ENCODE assay signal across 12 cellular contexts in the genomic region with DNA sequence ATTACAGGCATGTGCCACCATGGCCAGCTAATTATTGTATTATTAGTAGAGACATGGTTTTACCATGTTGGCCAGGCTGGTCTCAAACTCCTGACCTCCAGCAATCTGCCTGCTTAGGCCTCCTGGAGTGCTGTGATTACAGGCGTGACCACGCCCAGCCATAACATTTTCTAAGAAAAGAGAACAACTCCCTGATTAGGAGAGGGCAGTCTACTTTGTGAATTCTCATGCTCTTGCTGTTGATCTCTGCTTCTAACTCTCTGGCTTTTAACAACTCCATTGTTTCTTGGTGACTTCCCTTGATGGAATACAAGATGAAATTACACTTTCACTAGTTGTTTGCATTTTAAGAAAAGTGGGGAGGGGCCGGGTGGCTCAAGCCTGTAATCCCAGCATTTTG. TPM values are rescaled to one million over a fixed set of nuclear protein-coding genes. Genes with fewer than 3 reads are reported as not detected.
A peak's percentile ranks its signal among the peaks of the same experiment; 100 is the strongest.
DNase-seq lines count a peak whose midpoint lies in the region; ATAC-seq and TF ChIP-seq lines count a peak whose summit lies in the region.
"Had no signal": no experiment of that assay in that cellular context is flagged by ENCODE, and none has a peak within 500 bp of the region (broad histone marks: within the 10 kb centered on the region; RNA-seq: fewer than 3 reads in every experiment).

No MANE protein-coding gene starts in this region.

- no peak for TF ChIP-seq CTCF in right atrium auricular region (IDR thresholded peaks at IDR 0.05)
- TF ChIP-seq CTCF in coronary artery (IDR thresholded peaks at IDR 0.05): no peak
- no peak for TF ChIP-seq CTCF in nephron progenitor cell (IDR thresholded peaks at IDR 0.05)
- TF ChIP-seq CTCF in colonic mucosa (IDR thresholded peaks at IDR 0.05): no peak

- no peaks in the 10 kb centered on the region for H3K9me3 Mint-ChIP-seq in nephron progenitor cell
- H3K9me3 Mint-ChIP-seq in activated naive CD8-positive, alpha-beta T cell treated with anti-CD3 and anti-CD28 coated beads, Interleukin-2, amount 50 U/mL, for 24 hours: no peaks in the 10 kb centered on the region

- peak overlapping the region; percentile 86 to 92 for H3K27ac ChIP-seq in right atrium auricular region
- H3K27ac ChIP-seq in coronary artery: peak overlapping the region; percentile 72 to 73
- no peak overlapping the region for H3K27ac ChIP-seq in colonic mucosa

- H3K27me3 ChIP-seq in right atrium auricular region: no peaks in the 10 kb centered on the region
- no peaks in the 10 kb centered on the region for H3K27me3 ChIP-seq in colonic mucosa

- H3K36me3 Mint-ChIP-seq in nephron progenitor cell (ENCODE audit: low read depth): peaks cover 48% of the 10 kb centered on the region
- H3K36me3 Mint-ChIP-seq in activated naive CD8-positive, alpha-beta T cell treated with anti-CD3 and anti-CD28 coated beads, Interleukin-2, amount 50 U/mL, for 24 hours (ENCODE audit: low read depth): peaks cover 23% of the 10 kb centered on the region

- H3K4me1 ChIP-seq in right atrium auricular region: peaks cover 0 to 94% of the 10 kb centered on the region in 2 donors
- peaks cover 3% of the 10 kb centered on the region for H3K4me1 ChIP-seq in colonic mucosa

- H3K9me3 ChIP-seq in right atrium auricular region (no peaks in the 10 kb centered on the region), colonic mucosa (no peaks in the 10 kb centered on the region)

- intact Hi-C loops in left cardiac atrium (cut with DNase I): no loop called here
- intact Hi-C loops in colonic mucosa (cut with DNase I): no loop called here

- peaks cover 82% of the 10 kb centered on the region for H3K4me1 Mint-ChIP-seq in nephron progenitor cell
- H3K4me1 Mint-ChIP-seq in activated naive CD8-positive, alpha-beta T cell treated with anti-CD3 and anti-CD28 coated beads, Interleukin-2, amount 50 U/mL, for 24 hours: peaks cover 55% of the 10 kb centered on the region

- H3K27me3 Mint-ChIP-seq in nephron progenitor cell (ENCODE audit: low read depth, poor library complexity): peaks cover 5% of the 10 kb centered on the region
- H3K27me3 Mint-ChIP-seq in activated naive CD8-positive, alpha-beta T cell treated with anti-CD3 and anti-CD28 coated beads, Interleukin-2, amount 50 U/mL, for 24 hours: no peaks in the 10 kb centered on the region

- H3K27ac Mint-ChIP-seq in nephron progenitor cell: peak overlapping the region; percentile 97
- no peak overlapping the region for H3K27ac Mint-ChIP-seq in activated naive CD8-positive, alpha-beta T cell treated with anti-CD3 and anti-CD28 coated beads, Interleukin-2, amount 50 U/mL, for 24 hours

- H3K4me3 Mint-ChIP-seq in nephron progenitor cell: no peak overlapping the region
- no peak overlapping the region for H3K4me3 Mint-ChIP-seq in activated naive CD8-positive, alpha-beta T cell treated with anti-CD3 and anti-CD28 coated beads, Interleukin-2, amount 50 U/mL, for 24 hours

- H3K36me3 ChIP-seq in right atrium auricular region: peaks cover 16% of the 10 kb centered on the region
- no peaks in the 10 kb centered on the region for H3K36me3 ChIP-seq in colonic mucosa

- H3K4me3 ChIP-seq in right atrium auricular region: no peak overlapping the region
- no peak overlapping the region for H3K4me3 ChIP-seq in coronary artery
- H3K4me3 ChIP-seq in colonic mucosa: no peak overlapping the region

- ATAC-seq in left cardiac atrium: no peak
- no peak for ATAC-seq in activated naive CD8-positive, alpha-beta T cell treated with anti-CD3 and anti-CD28 coated beads, Interleukin-2, amount 50 U/mL, for 24 hours

- no peak for DNase-seq in right atrium auricular region (ENCODE audit: low spot score)
- no peak for DNase-seq in left cardiac atrium
- DNase-seq in coronary artery (ENCODE audit: low spot score): no peak
- no peak for DNase-seq in nephron progenitor cell
- DNase-seq in activated naive CD8-positive, alpha-beta T cell treated with anti-CD3 and anti-CD28 coated beads, Interleukin-2, amount 50 U/mL, for 24 hours: no peak
- DNase-seq in NCI-H748 (lab: John Stamatoyannopoulos, UW; ENCODE audit: unreplicated experiment): no peak
- DNase-seq in colonic mucosa: no peak
- DNase-seq in cortex of kidney (lab: John Stamatoyannopoulos, UW): no peak
- DNase-seq: activated effector memory CD4-positive, alpha-beta T cell treated with anti-CD3 and anti-CD28 coated beads, Interleukin-2, amount 50 U/mL, for 16 hours; NCI-H1436 had no signal

- no peak overlapping the region for H3K9ac ChIP-seq in colonic mucosa (ENCODE audit: low read depth in 2 of 2, low read length in 2 of 2)

RNA-seq across cellular contexts. Expression of gene SSH1, which starts 33.6 kb away (rescaled TPM):
- total RNA-seq in right atrium auricular region (10 to 100 TPM; 22.0 to 25.9 TPM), left cardiac atrium (10 to 100 TPM; 30.4 to 46.0 TPM), colonic mucosa (10 to 100 TPM; 22.5 to 29.1 TPM)

RNA-seq across cellular contexts. Expression of gene DAO, which starts 56.1 kb away (rescaled TPM):
- total RNA-seq in right atrium auricular region (not detected), left cardiac atrium (not detected), colonic mucosa (1 to 10 TPM; 2.2 to 2.4 TPM)
- total RNA-seq: dermis microvascular lymphatic vessel endothelial cell, pulmonary artery endothelial cell had no signal
